28 cellular contexts compared by ENCODE assay signal in the genomic region with DNA sequence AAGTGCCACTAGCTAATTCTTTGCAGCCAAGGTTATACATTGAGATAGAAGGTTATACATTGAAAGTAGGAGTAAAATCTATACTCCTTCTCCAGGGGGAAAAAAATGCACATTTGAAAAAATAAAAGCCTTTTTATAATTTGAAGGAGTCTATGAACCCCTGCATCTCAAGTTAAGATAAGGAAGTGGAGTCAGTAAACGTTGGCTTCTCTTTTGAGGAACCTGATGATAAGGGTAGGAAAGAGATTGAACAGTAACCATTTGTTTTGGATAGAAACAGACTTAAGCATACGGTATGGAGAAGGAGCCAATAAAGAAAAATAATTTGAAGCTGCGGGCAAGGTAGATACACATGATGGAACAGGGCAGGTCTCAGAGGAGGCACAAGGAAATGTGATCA.
"Had no signal": no experiment of that assay in that cellular context is flagged by ENCODE, and none has a peak within 500 bp of the region (broad histone marks: within the 10 kb centered on the region; RNA-seq: fewer than 3 reads in every experiment).

No MANE protein-coding gene starts in this region.

- H3K36me3 ChIP-seq: neutrophil, ovary had no signal

- FAIRE-seq: keratinocyte had no signal

- H3K4me3 Mint-ChIP-seq: activated B cell treated with CpG ODN at 0.5 μM for 24 hours; activated CD8-positive, alpha-beta T cell treated with anti-CD3 and anti-CD28 coated beads for 36 hours; activated naive CD8-positive, alpha-beta T cell treated with anti-CD3 and anti-CD28 coated beads, Interleukin-2, amount 10 ng/mL, durations not matched to agents 7 days and 5 days; activated T-cell treated with anti-CD3 and anti-CD28 coated beads, Interleukin-2, amount 50 U/mL, for 72 hours; brain; nephron had no signal

- H3K4me1 Mint-ChIP-seq: activated B cell treated with CpG ODN at 0.5 μM for 24 hours, brain, nephron had no signal

- H3K4me3 ChIP-seq: ascending aorta, gastroesophageal sphincter, hepatocyte, ovary, skin epidermis, testis, transverse colon had no signal

- H3K27ac Mint-ChIP-seq: activated B cell treated with CpG ODN at 0.5 μM for 24 hours; activated CD8-positive, alpha-beta T cell treated with anti-CD3 and anti-CD28 coated beads for 36 hours; activated naive CD8-positive, alpha-beta T cell treated with anti-CD3 and anti-CD28 coated beads, Interleukin-2, amount 10 ng/mL, durations not matched to agents 7 days and 5 days; activated T-cell treated with anti-CD3 and anti-CD28 coated beads, Interleukin-2, amount 50 U/mL, for 72 hours; brain; nephron; progenitor cell of endocrine pancreas had no signal

- H3K27me3 Mint-ChIP-seq: activated B cell treated with CpG ODN at 0.5 μM for 24 hours; activated CD8-positive, alpha-beta T cell treated with anti-CD3 and anti-CD28 coated beads for 36 hours; activated naive CD8-positive, alpha-beta T cell treated with anti-CD3 and anti-CD28 coated beads, Interleukin-2, amount 10 ng/mL, durations not matched to agents 7 days and 5 days; progenitor cell of endocrine pancreas had no signal

- H3K9me3 Mint-ChIP-seq: activated B cell treated with CpG ODN at 0.5 μM for 24 hours; activated CD8-positive, alpha-beta T cell treated with anti-CD3 and anti-CD28 coated beads for 36 hours; activated T-cell treated with anti-CD3 and anti-CD28 coated beads, Interleukin-2, amount 50 U/mL, for 72 hours; brain; nephron had no signal

- ATAC-seq: activated CD8-positive, alpha-beta T cell treated with anti-CD3 and anti-CD28 coated beads for 36 hours; activated T-cell treated with anti-CD3 and anti-CD28 coated beads, Interleukin-2, amount 50 U/mL, for 72 hours; gastroesophageal sphincter; left cardiac atrium; sciatic nerve; stimulated activated naive CD8-positive, alpha-beta T cell treated with anti-CD3 and anti-CD28 coated beads, Interleukin-15, Interleukin-2, amounts not matched to agents 100 U/mL and 50 U/mL, for 24 hours had no signal

- H3K27me3 ChIP-seq: ascending aorta, gastroesophageal sphincter, hepatocyte, neutrophil, ovary, testis, transverse colon had no signal

- H3K9me3 ChIP-seq: ascending aorta, gastroesophageal sphincter, neutrophil, ovary, testis, transverse colon had no signal

- DNase-seq: activated B cell treated with CpG ODN at 0.5 μM for 24 hours; activated CD4-positive, alpha-beta T cell treated with anti-CD3 and anti-CD28 coated beads, Interleukin-2, amount 50 U/mL, for 1 hour; activated CD8-positive, alpha-beta T cell treated with anti-CD3 and anti-CD28 coated beads for 36 hours; activated effector memory CD4-positive, alpha-beta T cell treated with Interleukin-2 at 50 U/mL for 16 hours; activated naive CD4-positive, alpha-beta T cell treated with Interleukin-2 at 50 U/mL for 16 hours; activated naive CD8-positive, alpha-beta T cell treated with anti-CD3 and anti-CD28 coated beads, Interleukin-2, amount 10 ng/mL, durations not matched to agents 7 days and 5 days; activated T-cell treated with anti-CD3 and anti-CD28 coated beads for 4 hours; activated T-cell treated with anti-CD3 and anti-CD28 coated beads, Interleukin-2, amount 50 U/mL, for 72 hours; left cardiac atrium; mammary epithelial cell; ovary; retina; stimulated activated CD4-positive, alpha-beta T cell treated with anti-CD3 and anti-CD28 coated beads, Interleukin-12 subunit alpha, Interleukin-12 subunit beta, amount 100 ng/mL, for 4 hours; stimulated activated CD4-positive, alpha-beta T cell treated with anti-CD3 and anti-CD28 coated beads, Interleukin-4, amount 100 ng/mL, for 1 hour; stimulated activated naive CD8-positive, alpha-beta T cell treated with anti-CD3 and anti-CD28 coated beads, Interleukin-15, Interleukin-2, amounts not matched to agents 100 U/mL and 50 U/mL, for 24 hours; T-helper 9 cell; testis; transverse colon had no signal
